ENCODE assay signal across 10 cellular contexts in genomic region chr12:19402743-19403400, GRCh38. TPM values are rescaled to one million over a fixed set of nuclear protein-coding genes. Genes with fewer than 3 reads are reported as not detected.
DNase-seq lines count a peak whose midpoint lies in the region; ATAC-seq and TF ChIP-seq lines count a peak whose summit lies in the region.
"Had no signal": no experiment of that assay in that cellular context is flagged by ENCODE, and none has a peak within 500 bp of the region (broad histone marks: within the 10 kb centered on the region; RNA-seq: fewer than 3 reads in every experiment).

No MANE protein-coding gene starts in this region.

- no peaks in the 10 kb centered on the region for H3K79me2 ChIP-seq in HCT116 (ENCODE audit: insufficient read depth, low read length)

- H3K9me3 ChIP-seq in HCT116 (ENCODE audit: control insufficient read depth in 1 of 2, insufficient read depth in 1 of 2, low read depth in 1 of 2, low read length in 2 of 2) (no peaks in the 10 kb centered on the region), SJSA1 (replicated peaks) (no peaks in the 10 kb centered on the region)
- H3K9me3 ChIP-seq: transverse colon had no signal

- H3K4me3 ChIP-seq in HCT116 (replicated peaks in 1 of 2; ENCODE audit: low read depth in 1 of 2, low read length in 2 of 2), result no peak overlapping the region
- no peak overlapping the region for H3K4me3 ChIP-seq in SJSA1
- H3K4me3 ChIP-seq: smooth muscle cell, transverse colon had no signal

- POLR2A ChIA-PET in HCT116 (lab: Charles Lee), result interaction anchor here (0.6 kb wide), 1 partner anchor 101 kb away, joined by 3 read pairs; no protein-coding TSS in a partner anchor

- BruUV-seq in HCT116 (replicated peaks; lab: Mats Ljungman, UMichigan), result no TSS peak

- no peaks in the 10 kb centered on the region for H3K4me1 ChIP-seq in HCT116 (ENCODE audit: control insufficient read depth in 1 of 2, insufficient read depth in 2 of 2, low read length in 2 of 2)
- H3K4me1 ChIP-seq in SJSA1 (replicated peaks), result peaks cover 7% of the 10 kb centered on the region
- H3K4me1 ChIP-seq: transverse colon had no signal

- no peak for TF ChIP-seq RAD21 in HCT116 (IDR thresholded peaks at IDR 0.05; ENCODE audit: low read depth)

- H3K27ac ChIP-seq in HCT116 (ENCODE audit: low read depth, low read length) (no peak overlapping the region), SJSA1 (no peak overlapping the region)
- H3K27ac ChIP-seq: transverse colon had no signal

- no peak overlapping the region for H3K9ac ChIP-seq in HCT116 (ENCODE audit: low read length)

- intact Hi-C loops in HCT116 (cut with micrococcal nuclease), result no loop called here
- intact Hi-C loops in activated T-helper 1 cell treated with anti-CD3 and anti-CD28 coated beads, Interleukin-12 subunit alpha, Interleukin-12 subunit beta, Interleukin-2, Interleukin-4 antibody, amounts not matched to agents 30 ng/mL and 10 ng/mL and 1 ng/mL, durations not matched to agents 14 hours and 24 hours and 36 hours (cut with micrococcal nuclease), result no loop called here

- H3K4me2 ChIP-seq in HCT116 (ENCODE audit: low read length), result no peak overlapping the region
- H3K4me2 ChIP-seq: smooth muscle cell had no signal

- no peak for TF ChIP-seq CTCF in HCT116 (IDR thresholded peaks at IDR 0.05 in 2 of 3, conservative IDR thresholded peaks at IDR 0.05 in 1 of 3; ENCODE audit: borderline replicate concordance in 1 of 3, insufficient read depth in 1 of 3, low read depth in 2 of 3, low read length in 2 of 3)

- peak; percentile 55; the same call in 1 of the 2 replicates for ATAC-seq in HCT116

- DNase-seq in HCT116 (ENCODE audit: low read depth, low spot score), result no peak
- DNase-seq in SJSA1 (ENCODE audit: low read depth in 1 of 2, low spot score in 2 of 2), result peak; percentile 5 to 50
- peak; percentile 53 for DNase-seq in glomerular visceral epithelial cell (ENCODE audit: extremely low spot score)
- peak; percentile 60 for DNase-seq in renal cortical epithelial cell (ENCODE audit: low read depth)
- no peak for DNase-seq in activated T-helper 1 cell treated with anti-CD3 and anti-CD28 coated beads, Interleukin-12 subunit alpha, Interleukin-12 subunit beta, Interleukin-2, Interleukin-4 antibody, amounts not matched to agents 30 ng/mL and 10 ng/mL and 1 ng/mL, durations not matched to agents 14 hours and 24 hours and 36 hours (ENCODE audit: low spot score)
- DNase-seq in GM19240 (ENCODE audit: insufficient read length, low spot score), result no peak
- DNase-seq in hepatic stellate cell (ENCODE audit: low spot score), result no peak
- DNase-seq in SIG-M5 (lab: John Stamatoyannopoulos, UW), result no peak
- DNase-seq: transverse colon had no signal

- peaks cover 10% of the 10 kb centered on the region for H3K4me1 Mint-ChIP-seq in activated T-helper 1 cell treated with anti-CD3 and anti-CD28 coated beads, Interleukin-12 subunit alpha, Interleukin-12 subunit beta, Interleukin-2, Interleukin-4 antibody, amounts not matched to agents 30 ng/mL and 10 ng/mL and 1 ng/mL, durations not matched to agents 14 hours and 24 hours and 36 hours (ENCODE audit: low read depth)

- no peak for TF ChIP-seq POLR2A in HCT116 (IDR thresholded peaks at IDR 0.05; ENCODE audit: borderline replicate concordance, extremely low read depth, insufficient read depth, insufficient read length)

- H3K27me3 ChIP-seq in HCT116 (ENCODE audit: insufficient read depth, low read length), result no peaks in the 10 kb centered on the region
- H3K27me3 ChIP-seq in SJSA1 (replicated peaks), result no peaks in the 10 kb centered on the region
- H3K27me3 ChIP-seq: transverse colon had no signal

- H3K9me2 ChIP-seq in HCT116 (ENCODE audit: insufficient read depth), result no peaks in the 10 kb centered on the region

- H3K36me3 ChIP-seq in HCT116 (ENCODE audit: control insufficient read depth in 1 of 2, insufficient read depth in 2 of 2, low read length in 2 of 2), result no peaks in the 10 kb centered on the region
- no peaks in the 10 kb centered on the region for H3K36me3 ChIP-seq in SJSA1
- H3K36me3 ChIP-seq: transverse colon had no signal

- peaks cover 7% of the 10 kb centered on the region for H3K9me3 Mint-ChIP-seq in activated T-helper 1 cell treated with anti-CD3 and anti-CD28 coated beads, Interleukin-12 subunit alpha, Interleukin-12 subunit beta, Interleukin-2, Interleukin-4 antibody, amounts not matched to agents 30 ng/mL and 10 ng/mL and 1 ng/mL, durations not matched to agents 14 hours and 24 hours and 36 hours

- H3K27ac Mint-ChIP-seq in activated T-helper 1 cell treated with anti-CD3 and anti-CD28 coated beads, Interleukin-12 subunit alpha, Interleukin-12 subunit beta, Interleukin-2, Interleukin-4 antibody, amounts not matched to agents 30 ng/mL and 10 ng/mL and 1 ng/mL, durations not matched to agents 14 hours and 24 hours and 36 hours, result no peak overlapping the region

- CTCF ChIA-PET in HCT116 (lab: Charles Lee), result no interaction called here

- no peaks in the 10 kb centered on the region for H4K20me1 ChIP-seq in HCT116 (ENCODE audit: insufficient read depth)

- RAD21 ChIA-PET in HCT116 (lab: Charles Lee; ENCODE audit: low non-redundant PET in 1 of 2, low total read pairs in 2 of 2, uncharacterized antibody in 2 of 2, unreplicated experiment in 2 of 2), result no interaction called here

- H3K27me3 Mint-ChIP-seq in activated T-helper 1 cell treated with anti-CD3 and anti-CD28 coated beads, Interleukin-12 subunit alpha, Interleukin-12 subunit beta, Interleukin-2, Interleukin-4 antibody, amounts not matched to agents 30 ng/mL and 10 ng/mL and 1 ng/mL, durations not matched to agents 14 hours and 24 hours and 36 hours (ENCODE audit: insufficient read depth), result no peaks in the 10 kb centered on the region

- H2AFZ ChIP-seq in HCT116 (ENCODE audit: low read depth, low read length, poor library complexity, severe bottlenecking), result no peak overlapping the region

- no peak overlapping the region for H3K4me3 Mint-ChIP-seq in activated T-helper 1 cell treated with anti-CD3 and anti-CD28 coated beads, Interleukin-12 subunit alpha, Interleukin-12 subunit beta, Interleukin-2, Interleukin-4 antibody, amounts not matched to agents 30 ng/mL and 10 ng/mL and 1 ng/mL, durations not matched to agents 14 hours and 24 hours and 36 hours

- H3K36me3 Mint-ChIP-seq in activated T-helper 1 cell treated with anti-CD3 and anti-CD28 coated beads, Interleukin-12 subunit alpha, Interleukin-12 subunit beta, Interleukin-2, Interleukin-4 antibody, amounts not matched to agents 30 ng/mL and 10 ng/mL and 1 ng/mL, durations not matched to agents 14 hours and 24 hours and 36 hours (ENCODE audit: low read depth), result peaks cover 4% of the 10 kb centered on the region

TF ChIP-seq in HCT116, 20 proteins besides CTCF, POLR2A, EP300 and RAD21:
- no peak for TF ChIP-seq SRF (IDR thresholded peaks at IDR 0.05; ENCODE audit: low read depth)
- TF ChIP-seq JUND (IDR thresholded peaks at IDR 0.05), result no peak

RNA-seq across cellular contexts. Expression of gene AEBP2, which starts 36.4 kb away (rescaled TPM):
- total RNA-seq in HCT116 (2021; ENCODE audit: unreplicated experiment) (44.6 TPM), renal cortical epithelial cell (21.7 and 61.7 TPM in 2 replicates)
- polyA plus RNA-seq in HCT116 (2012), result 16.9 and 21.3 TPM in 2 replicates
- total RNA-seq in SJSA1 (2014; rRNA removed; shearing (Covaris generic)), result 14.6 and 17.0 TPM in 2 replicates
- 53.9 and 58.1 TPM in 2 replicates for total RNA-seq in activated T-helper 1 cell treated with anti-CD3 and anti-CD28 coated beads, Interleukin-12 subunit alpha, Interleukin-12 subunit beta, Interleukin-2, Interleukin-4 antibody, amounts not matched to agents 30 ng/mL and 10 ng/mL and 1 ng/mL, durations not matched to agents 14 hours and 24 hours and 36 hours

Comparison
In these comparisons a context has a peak if more than half of its experiments do, and no peak if none do; other contexts are left out.
1. DNase-seq: peak in SJSA1 (2 of 2), glomerular visceral epithelial cell (single experiment) and renal cortical epithelial cell (single experiment); none in HCT116 (single experiment), activated T-helper 1 cell treated with anti-CD3 and anti-CD28 coated beads, Interleukin-12 subunit alpha, Interleukin-12 subunit beta, Interleukin-2, Interleukin-4 antibody, amounts not matched to agents 30 ng/mL and 10 ng/mL and 1 ng/mL, durations not matched to agents 14 hours and 24 hours and 36 hours (single experiment), GM19240 (single experiment), hepatic stellate cell (single experiment) and SIG-M5 (single experiment).